ENCODE assay signal across 31 cellular contexts in genomic region chr10:132925071-132925561, GRCh38. TPM values are rescaled to one million over a fixed set of nuclear protein-coding genes. Genes with fewer than 3 reads are reported as not detected.
"Had no signal": no experiment of that assay in that cellular context is flagged by ENCODE, and none has a peak within 500 bp of the region (broad histone marks: within the 10 kb centered on the region; RNA-seq: fewer than 3 reads in every experiment).

No MANE protein-coding gene starts in this region.

- H3K27ac Mint-ChIP-seq: activated CD4-positive, alpha-beta T cell treated with anti-CD3 and anti-CD28 coated beads, Interleukin-2, amount 10 ng/mL, durations not matched to agents 24 days and 14 days; activated CD8-positive, alpha-beta memory T cell treated with anti-CD3 and anti-CD28 coated beads, Interleukin-2, amount 10 ng/mL, durations not matched to agents 7 days and 5 days; activated naive CD4-positive, alpha-beta T cell treated with anti-CD3 and anti-CD28 coated beads for 36 hours; activated naive CD8-positive, alpha-beta T cell treated with anti-CD3 and anti-CD28 coated beads, Interleukin-2, amount 10 ng/mL, durations not matched to agents 7 days and 5 days; activated T-cell treated with anti-CD3 and anti-CD28 coated beads, Interleukin-2, amount 50 U/mL, for 24 hours; activated T-helper 1 cell treated with anti-CD3 and anti-CD28 coated beads, Interleukin-12 subunit alpha, Interleukin-12 subunit beta, Interleukin-2, Interleukin-4 antibody, amounts not matched to agents 30 ng/mL and 10 ng/mL and 1 ng/mL, durations not matched to agents 14 hours and 24 hours and 36 hours; IgD-negative memory B cell; T-helper 1 cell treated with Interleukin-12 subunit alpha and Interleukin-12 subunit beta and Interleukin-4 antibody, amounts not matched to agents 30 μg/mL and 1 μg/mL, for 36 hours; WTC11 had no signal

- H3K27me3 Mint-ChIP-seq: activated CD4-positive, alpha-beta T cell treated with anti-CD3 and anti-CD28 coated beads, Interleukin-2, amount 10 ng/mL, durations not matched to agents 24 days and 14 days; activated CD8-positive, alpha-beta memory T cell treated with anti-CD3 and anti-CD28 coated beads, Interleukin-2, amount 10 ng/mL, durations not matched to agents 7 days and 5 days; activated naive CD8-positive, alpha-beta T cell treated with anti-CD3 and anti-CD28 coated beads, Interleukin-2, amount 10 ng/mL, durations not matched to agents 7 days and 5 days; IgD-negative memory B cell had no signal

- H3K27ac ChIP-seq: adrenal gland, breast epithelium, Peyer's patch, RWPE1 had no signal

- H3K9me3 Mint-ChIP-seq: activated CD4-positive, alpha-beta T cell treated with anti-CD3 and anti-CD28 coated beads, Interleukin-2, amount 10 ng/mL, durations not matched to agents 24 days and 14 days; activated naive CD8-positive, alpha-beta T cell treated with anti-CD3 and anti-CD28 coated beads, Interleukin-2, amount 10 ng/mL, durations not matched to agents 7 days and 5 days; activated T-helper 1 cell treated with anti-CD3 and anti-CD28 coated beads, Interleukin-12 subunit alpha, Interleukin-12 subunit beta, Interleukin-2, Interleukin-4 antibody, amounts not matched to agents 30 ng/mL and 10 ng/mL and 1 ng/mL, durations not matched to agents 14 hours and 24 hours and 36 hours; IgD-negative memory B cell; T-helper 1 cell treated with Interleukin-12 subunit alpha and Interleukin-12 subunit beta and Interleukin-4 antibody, amounts not matched to agents 30 μg/mL and 1 μg/mL, for 36 hours; WTC11 had no signal

- H3K27me3 ChIP-seq: adrenal gland, breast epithelium, Peyer's patch had no signal

- H3K4me1 ChIP-seq: adrenal gland, breast epithelium, Peyer's patch had no signal

- H3K4me3 Mint-ChIP-seq: activated CD4-positive, alpha-beta T cell treated with anti-CD3 and anti-CD28 coated beads, Interleukin-2, amount 10 ng/mL, durations not matched to agents 24 days and 14 days; activated CD8-positive, alpha-beta memory T cell treated with anti-CD3 and anti-CD28 coated beads, Interleukin-2, amount 10 ng/mL, durations not matched to agents 7 days and 5 days; activated naive CD4-positive, alpha-beta T cell treated with anti-CD3 and anti-CD28 coated beads for 36 hours; activated naive CD8-positive, alpha-beta T cell treated with anti-CD3 and anti-CD28 coated beads, Interleukin-2, amount 10 ng/mL, durations not matched to agents 7 days and 5 days; activated T-cell treated with anti-CD3 and anti-CD28 coated beads, Interleukin-2, amount 50 U/mL, for 24 hours; activated T-helper 1 cell treated with anti-CD3 and anti-CD28 coated beads, Interleukin-12 subunit alpha, Interleukin-12 subunit beta, Interleukin-2, Interleukin-4 antibody, amounts not matched to agents 30 ng/mL and 10 ng/mL and 1 ng/mL, durations not matched to agents 14 hours and 24 hours and 36 hours; IgD-negative memory B cell; T-helper 1 cell treated with Interleukin-12 subunit alpha and Interleukin-12 subunit beta and Interleukin-4 antibody, amounts not matched to agents 30 μg/mL and 1 μg/mL, for 36 hours; WTC11 had no signal

- DNase-seq: activated CD4-positive, alpha-beta T cell treated with anti-CD3 and anti-CD28 coated beads, Interleukin-2, amount 10 ng/mL, durations not matched to agents 24 days and 14 days; activated CD4-positive, alpha-beta T cell treated with anti-CD3 and anti-CD28 coated beads, Interleukin-2, amount 50 U/mL, for 48 hours; activated CD4-positive, CD25-positive, alpha-beta regulatory T cell treated with anti-CD3 and anti-CD28 coated beads, Interleukin-2, amount 50 U/mL, for 72 hours; activated CD8-positive, alpha-beta memory T cell treated with anti-CD3 and anti-CD28 coated beads, Interleukin-2, amount 10 ng/mL, durations not matched to agents 7 days and 5 days; activated effector memory CD4-positive, alpha-beta T cell treated with Interleukin-2 at 50 U/mL for 16 hours; activated naive CD4-positive, alpha-beta T cell treated with anti-CD3 and anti-CD28 coated beads for 36 hours; activated naive CD8-positive, alpha-beta T cell treated with anti-CD3 and anti-CD28 coated beads, Interleukin-2, amount 10 ng/mL, durations not matched to agents 7 days and 5 days; activated T-cell treated with anti-CD3 and anti-CD28 coated beads, Interleukin-2, amount 50 U/mL, for 24 hours; adrenal gland; anterior cingulate cortex; KG1; NCI-H1092; NCI-H1417; NCI-H1930; NCI-H2107; NCI-H345; NCI-H510A; NCI-H526 treated with DMSO at 0.1 percent for 48 hours; NCI-H82; Peyer's patch; SHP77 treated with DMSO at 0.1 percent for 48 hours had no signal

- H3K4me1 Mint-ChIP-seq: activated CD4-positive, alpha-beta T cell treated with anti-CD3 and anti-CD28 coated beads, Interleukin-2, amount 10 ng/mL, durations not matched to agents 24 days and 14 days; activated CD8-positive, alpha-beta memory T cell treated with anti-CD3 and anti-CD28 coated beads, Interleukin-2, amount 10 ng/mL, durations not matched to agents 7 days and 5 days; activated naive CD8-positive, alpha-beta T cell treated with anti-CD3 and anti-CD28 coated beads, Interleukin-2, amount 10 ng/mL, durations not matched to agents 7 days and 5 days; IgD-negative memory B cell; WTC11 had no signal

- H3K36me3 ChIP-seq: adrenal gland, breast epithelium, Peyer's patch had no signal

- H3K36me3 Mint-ChIP-seq: activated CD8-positive, alpha-beta memory T cell treated with anti-CD3 and anti-CD28 coated beads, Interleukin-2, amount 10 ng/mL, durations not matched to agents 7 days and 5 days; activated naive CD8-positive, alpha-beta T cell treated with anti-CD3 and anti-CD28 coated beads, Interleukin-2, amount 10 ng/mL, durations not matched to agents 7 days and 5 days; IgD-negative memory B cell; WTC11 had no signal

- H3K4me3 ChIP-seq: adrenal gland, breast epithelium, Peyer's patch had no signal

- H3K9me3 ChIP-seq: adrenal gland, breast epithelium, Peyer's patch had no signal

RNA-seq across cellular contexts. Expression of gene CFAP46, which starts 17.3 kb away (rescaled TPM):
- total RNA-seq: activated CD4-positive, alpha-beta T cell treated with anti-CD3 and anti-CD28 coated beads, Interleukin-2, amount 10 ng/mL, durations not matched to agents 24 days and 14 days; activated CD8-positive, alpha-beta memory T cell treated with anti-CD3 and anti-CD28 coated beads, Interleukin-2, amount 10 ng/mL, durations not matched to agents 7 days and 5 days; activated naive CD4-positive, alpha-beta T cell treated with anti-CD3 and anti-CD28 coated beads for 36 hours; activated naive CD8-positive, alpha-beta T cell treated with anti-CD3 and anti-CD28 coated beads, Interleukin-2, amount 10 ng/mL, durations not matched to agents 7 days and 5 days; activated T-helper 1 cell treated with anti-CD3 and anti-CD28 coated beads, Interleukin-12 subunit alpha, Interleukin-12 subunit beta, Interleukin-2, Interleukin-4 antibody, amounts not matched to agents 30 ng/mL and 10 ng/mL and 1 ng/mL, durations not matched to agents 14 hours and 24 hours and 36 hours; LHCN-M2; M059J; OCI-LY7; Peyer's patch; SK-MEL-5 had no signal
- polyA plus RNA-seq: IgD-negative memory B cell had no signal
